ENCODE assay signal across 3 cellular contexts in genomic region chr2:46701152-46701551, GRCh38.
TF ChIP-seq lines count a peak whose summit lies in the region.

No MANE protein-coding gene starts in this region.

TF ChIP-seq in A549, 52 proteins besides CTCF, POLR2A, EP300 and RAD21:
- TF ChIP-seq CHD2 (IDR thresholded peaks at IDR 0.05; ENCODE audit: low read length, partially characterized antibody) (no peak), FOSL2 (IDR thresholded peaks at IDR 0.05) (no peak; the same call in 1 of the 2 replicates), FOSL2 (CRISPR knock-in tag; IDR thresholded peaks at IDR 0.05) (peak; percentile 80), HOXB5 (CRISPR knock-in tag; IDR thresholded peaks at IDR 0.05) (no peak), BHLHE40 (IDR thresholded peaks at IDR 0.05; ENCODE audit: low read depth, low read length) (no peak), E2F6 (IDR thresholded peaks at IDR 0.05; ENCODE audit: borderline replicate concordance, low read depth) (no peak), ZNF302 (CRISPR knock-in tag; IDR thresholded peaks at IDR 0.05) (no peak), RARB (CRISPR knock-in tag; IDR thresholded peaks at IDR 0.05) (no peak), SMC3 (IDR thresholded peaks at IDR 0.05) (no peak)

TF ChIP-seq in HCT116, 20 proteins besides CTCF, POLR2A, EP300 and RAD21:
- TF ChIP-seq EZH2phosphoT487 (IDR thresholded peaks at IDR 0.05; ENCODE audit: borderline replicate concordance), result no peak
- TF ChIP-seq ZNF274 (IDR thresholded peaks at IDR 0.05; ENCODE audit: low read depth, low read length), result no peak
- no peak for TF ChIP-seq CBX3 (IDR thresholded peaks at IDR 0.05; ENCODE audit: low read depth)
- no peak for TF ChIP-seq EGR1 (IDR thresholded peaks at IDR 0.05; ENCODE audit: low read depth)
- no peak for TF ChIP-seq JUND (IDR thresholded peaks at IDR 0.05)
- TF ChIP-seq ZFX (IDR thresholded peaks at IDR 0.05), result no peak
- no peak for TF ChIP-seq ZBTB33 (IDR thresholded peaks at IDR 0.05; ENCODE audit: extremely low read depth, insufficient replicate concordance, low read length)
- no peak for TF ChIP-seq YY1 (IDR thresholded peaks at IDR 0.05; ENCODE audit: extremely low read depth, insufficient replicate concordance, low read depth, low read length)
- no peak for TF ChIP-seq EZH2 (IDR thresholded peaks at IDR 0.05)
- no peak for TF ChIP-seq CEBPB (IDR thresholded peaks at IDR 0.05; ENCODE audit: low read depth)

TF ChIP-seq in GM12878, 131 proteins besides CTCF, POLR2A, EP300 and RAD21:
- no peak for TF ChIP-seq TCF12 (IDR thresholded peaks at IDR 0.05; ENCODE audit: low read depth, low read length)
- TF ChIP-seq RFX5 (IDR thresholded peaks at IDR 0.05; ENCODE audit: low read depth, low read length), result no peak
- no peak for TF ChIP-seq ZBED1 (IDR thresholded peaks at IDR 0.05; ENCODE audit: borderline replicate concordance)
- TF ChIP-seq RELB (IDR thresholded peaks at IDR 0.05; ENCODE audit: low read depth), result no peak
- TF ChIP-seq SIN3A (IDR thresholded peaks at IDR 0.05; ENCODE audit: low read depth, low read length), result no peak
- TF ChIP-seq KAT2A (conservative IDR thresholded peaks at IDR 0.05; ENCODE audit: control insufficient read depth, low read depth, low read length), result no peak
- no peak for TF ChIP-seq KLF5 (IDR thresholded peaks at IDR 0.05; ENCODE audit: partially characterized antibody)
- no peak for TF ChIP-seq SRF (IDR thresholded peaks at IDR 0.05; ENCODE audit: low read depth in 2 of 2, low read length in 2 of 2)
- TF ChIP-seq NR2C2 (IDR thresholded peaks at IDR 0.05; ENCODE audit: borderline replicate concordance, control insufficient read depth, insufficient read length, low read depth), result no peak
- no peak for TF ChIP-seq ESRRA (IDR thresholded peaks at IDR 0.05; ENCODE audit: low read length)
- no peak for TF ChIP-seq MYC (IDR thresholded peaks at IDR 0.05; ENCODE audit: insufficient read depth, insufficient read length, insufficient replicate concordance, low read length, severe bottlenecking)
- no peak for TF ChIP-seq SUPT20H (IDR thresholded peaks at IDR 0.05; ENCODE audit: borderline replicate concordance, control insufficient read depth, low read depth, low read length)
- TF ChIP-seq IRF5 (IDR thresholded peaks at IDR 0.05; ENCODE audit: borderline replicate concordance), result no peak
- no peak for TF ChIP-seq PBX3 (IDR thresholded peaks at IDR 0.05; ENCODE audit: insufficient replicate concordance, low read depth, low read length)
